In genomic region chr3:44411031-44411645, GRCh38 we compare ENCODE assay signal across 21 cellular contexts.
"Had no signal": no experiment of that assay in that cellular context is flagged by ENCODE, and none has a peak within 500 bp of the region (broad histone marks: within the 10 kb centered on the region; RNA-seq: fewer than 3 reads in every experiment).

No MANE protein-coding gene starts in this region.

- H3K27me3 Mint-ChIP-seq: naive thymus-derived CD8-positive, alpha-beta T cell; progenitor cell of endocrine pancreas; stimulated activated memory B cell treated with anti-CD40 and anti-IgM and Interleukin-4, amounts not matched to agents 10 μg/mL and 1 μg/mL and 100 μg/mL, for 72 hours; stimulated activated naive CD8-positive, alpha-beta T cell treated with anti-CD3 and anti-CD28 coated beads, Interleukin-15, Interleukin-2, amounts not matched to agents 100 ng/mL and 50 ng/mL, for 24 hours had no signal

- H3K27me3 ChIP-seq: esophagus squamous epithelium, gastrocnemius medialis, neutrophil, sigmoid colon, spleen, transverse colon, upper lobe of right lung, uterus had no signal

- H3K4me1 Mint-ChIP-seq: stimulated activated memory B cell treated with anti-CD40 and anti-IgM and Interleukin-4, amounts not matched to agents 10 μg/mL and 1 μg/mL and 100 μg/mL, for 72 hours had no signal

- H2AFZ ChIP-seq: parathyroid adenoma had no signal

- H3K36me3 Mint-ChIP-seq: stimulated activated memory B cell treated with anti-CD40 and anti-IgM and Interleukin-4, amounts not matched to agents 10 μg/mL and 1 μg/mL and 100 μg/mL, for 72 hours had no signal

- H3K9ac ChIP-seq: parathyroid adenoma had no signal

- H3K4me3 ChIP-seq: esophagus squamous epithelium, gastrocnemius medialis, sigmoid colon, skin epidermis, spleen, thoracic aorta, transverse colon, upper lobe of right lung, uterus had no signal

- H3K27ac ChIP-seq: esophagus squamous epithelium, gastrocnemius medialis, neutrophil, parathyroid adenoma, sigmoid colon, skin epidermis, thoracic aorta, transverse colon, upper lobe of right lung, uterus had no signal

- H3K9me3 ChIP-seq: esophagus squamous epithelium, gastrocnemius medialis, neutrophil, sigmoid colon, spleen, thoracic aorta, transverse colon, upper lobe of right lung, uterus had no signal

- H3K4me1 ChIP-seq: esophagus squamous epithelium, gastrocnemius medialis, parathyroid adenoma, sigmoid colon, transverse colon, upper lobe of right lung, uterus had no signal

- H3K79me2 ChIP-seq: parathyroid adenoma had no signal

- DNase-seq: central memory CD4-positive, alpha-beta T cell; dermis blood vessel endothelial cell; effector memory CD4-positive, alpha-beta T cell; erythroblast; esophagus squamous epithelium; gastrocnemius medialis; mesendoderm; naive thymus-derived CD8-positive, alpha-beta T cell; sigmoid colon; spleen; stimulated activated CD4-positive, alpha-beta T cell treated with anti-CD3 and anti-CD28 coated beads, Interleukin-4, amount 100 ng/mL, for 4 hours; transverse colon; upper lobe of right lung; uterus had no signal

- H3K27ac Mint-ChIP-seq: progenitor cell of endocrine pancreas; stimulated activated memory B cell treated with anti-CD40 and anti-IgM and Interleukin-4, amounts not matched to agents 10 μg/mL and 1 μg/mL and 100 μg/mL, for 72 hours; stimulated activated naive CD8-positive, alpha-beta T cell treated with anti-CD3 and anti-CD28 coated beads, Interleukin-15, Interleukin-2, amounts not matched to agents 100 ng/mL and 50 ng/mL, for 24 hours had no signal

- H3K9me3 Mint-ChIP-seq: naive thymus-derived CD8-positive, alpha-beta T cell; stimulated activated memory B cell treated with anti-CD40 and anti-IgM and Interleukin-4, amounts not matched to agents 10 μg/mL and 1 μg/mL and 100 μg/mL, for 72 hours; stimulated activated naive CD8-positive, alpha-beta T cell treated with anti-CD3 and anti-CD28 coated beads, Interleukin-15, Interleukin-2, amounts not matched to agents 100 ng/mL and 50 ng/mL, for 24 hours had no signal

- H3K36me3 ChIP-seq: gastrocnemius medialis, thoracic aorta, transverse colon, upper lobe of right lung, uterus had no signal

- H3K4me3 Mint-ChIP-seq: naive thymus-derived CD8-positive, alpha-beta T cell; stimulated activated memory B cell treated with anti-CD40 and anti-IgM and Interleukin-4, amounts not matched to agents 10 μg/mL and 1 μg/mL and 100 μg/mL, for 72 hours; stimulated activated naive CD8-positive, alpha-beta T cell treated with anti-CD3 and anti-CD28 coated beads, Interleukin-15, Interleukin-2, amounts not matched to agents 100 ng/mL and 50 ng/mL, for 24 hours had no signal

- ATAC-seq: gastrocnemius medialis; naive thymus-derived CD8-positive, alpha-beta T cell; stimulated activated memory B cell treated with anti-CD40 and anti-IgM and Interleukin-4, amounts not matched to agents 10 μg/mL and 1 μg/mL and 100 μg/mL, for 72 hours; upper lobe of right lung had no signal
